1 cellular context compared by ENCODE assay signal in the genomic region with DNA sequence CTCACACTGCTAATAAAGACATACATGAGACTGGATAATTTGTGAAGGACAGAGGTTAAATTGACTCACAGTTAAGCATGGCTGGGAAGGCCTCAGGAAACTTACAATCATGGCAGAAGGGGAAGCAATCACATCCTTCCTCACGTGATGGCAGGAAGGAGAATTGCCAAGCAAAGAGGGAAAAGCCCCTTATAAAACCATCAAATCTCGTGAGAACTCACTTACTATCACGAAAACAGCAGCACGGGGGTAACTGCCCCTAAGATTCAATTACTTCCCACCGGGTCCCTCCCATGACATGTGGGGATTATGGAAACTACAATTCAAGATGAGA.
TF ChIP-seq lines count a peak whose summit lies in the region.

No MANE protein-coding gene starts in this region.

TF ChIP-seq in IMR-90, 13 proteins besides CTCF, POLR2A, EP300 and RAD21:
- TF ChIP-seq MXI1 (IDR thresholded peaks at IDR 0.05; ENCODE audit: borderline replicate concordance, low read depth, low read length), result no peak
- no peak for TF ChIP-seq RFX5 (IDR thresholded peaks at IDR 0.05; ENCODE audit: low read depth, low read length)
- no peak for TF ChIP-seq NFE2L2 (IDR thresholded peaks at IDR 0.05; ENCODE audit: low read depth, low read length)
- no peak for TF ChIP-seq FOS (IDR thresholded peaks at IDR 0.05; ENCODE audit: low read depth, low read length)
- no peak for TF ChIP-seq BHLHE40 (IDR thresholded peaks at IDR 0.05; ENCODE audit: low read depth, low read length)
- TF ChIP-seq MAFK (IDR thresholded peaks at IDR 0.05; ENCODE audit: low read depth, low read length), result no peak
